Comparison of ENCODE assay signal across 31 cellular contexts in genomic region chr17:80112471-80113032, GRCh38. TPM values are rescaled to one million over a fixed set of nuclear protein-coding genes. Genes with fewer than 3 reads are reported as not detected.
DNase-seq lines count a peak whose midpoint lies in the region; ATAC-seq and TF ChIP-seq lines count a peak whose summit lies in the region.
"Had no signal": no experiment of that assay in that cellular context is flagged by ENCODE, and none has a peak within 500 bp of the region (broad histone marks: within the 10 kb centered on the region; RNA-seq: fewer than 3 reads in every experiment).

No MANE protein-coding gene starts in this region.

- H2BK5ac ChIP-seq in trophoblast cell (ENCODE audit: low read depth, low read length, poor library complexity), result no peak overlapping the region

- H3K4me3 Mint-ChIP-seq in endodermal cell, result no peak overlapping the region
- H3K4me3 Mint-ChIP-seq: activated naive CD4-positive, alpha-beta T cell treated with anti-CD3 and anti-CD28 coated beads for 36 hours; activated T-cell treated with anti-CD3 and anti-CD28 coated beads, Interleukin-2, amount 50 U/mL, for 4 hours; brain; CD8-positive, alpha-beta memory T cell; nephron had no signal

- H3K9me3 Mint-ChIP-seq in endodermal cell, result peaks cover 15% of the 10 kb centered on the region

- peaks cover 9% of the 10 kb centered on the region for H3K4me1 Mint-ChIP-seq in endodermal cell
- H3K4me1 Mint-ChIP-seq: brain, nephron had no signal

- H3K27ac ChIP-seq in endodermal cell (ENCODE audit: low read depth, low read length) (no peak overlapping the region), trophoblast cell (ENCODE audit: low read depth, low read length) (no peak overlapping the region), right atrium auricular region (no peak overlapping the region)
- H3K27ac ChIP-seq: A549, adrenal gland, dorsolateral prefrontal cortex, left ventricle myocardium inferior, parathyroid adenoma, vagina had no signal

- peaks cover 6% of the 10 kb centered on the region for H3K36me3 ChIP-seq in endodermal cell (ENCODE audit: control insufficient read depth, insufficient read depth, low read length)
- H3K36me3 ChIP-seq in trophoblast cell (ENCODE audit: control insufficient read depth in 1 of 2, insufficient read depth in 2 of 2, low read length in 2 of 2), result peaks cover 3 to 4% of the 10 kb centered on the region in 2 experiments
- no peaks in the 10 kb centered on the region for H3K36me3 ChIP-seq in right atrium auricular region

- H3K27me3 ChIP-seq in endodermal cell (ENCODE audit: control insufficient read depth, insufficient read depth, low read length, poor library complexity, severe bottlenecking) (no peaks in the 10 kb centered on the region), trophoblast cell (ENCODE audit: insufficient read depth, low read length) (no peaks in the 10 kb centered on the region), right atrium auricular region (no peaks in the 10 kb centered on the region)
- H3K27me3 ChIP-seq: adrenal gland, dorsolateral prefrontal cortex, vagina had no signal

- peak overlapping the region; percentile 18 for H2BK12ac ChIP-seq in trophoblast cell (ENCODE audit: low read length)

- no peaks in the 10 kb centered on the region for H3K27me3 Mint-ChIP-seq in endodermal cell (ENCODE audit: insufficient read depth)
- H3K27me3 Mint-ChIP-seq: brain; CD8-positive, alpha-beta memory T cell had no signal

- intact Hi-C loops in left ventricle myocardium superior (cut with micrococcal nuclease) (no loop called here), Right ventricle myocardium superior (cut with DNase I) (no loop called here)

- H3K4me3 ChIP-seq in endodermal cell (ENCODE audit: low read length) (no peak overlapping the region), trophoblast cell (ENCODE audit: low read depth, low read length) (no peak overlapping the region), right atrium auricular region (no peak overlapping the region)
- H3K4me3 ChIP-seq: A549, adrenal gland, dorsolateral prefrontal cortex, left ventricle myocardium inferior, vagina had no signal

- H3K36me3 Mint-ChIP-seq in endodermal cell (ENCODE audit: low read depth), result peaks cover 19% of the 10 kb centered on the region

- H3K9me3 ChIP-seq in endodermal cell (ENCODE audit: control insufficient read depth, low read length), result peaks cover 16% of the 10 kb centered on the region
- peaks cover 2% of the 10 kb centered on the region for H3K9me3 ChIP-seq in trophoblast cell (ENCODE audit: insufficient read depth, low read depth, low read length)
- no peaks in the 10 kb centered on the region for H3K9me3 ChIP-seq in right atrium auricular region
- H3K9me3 ChIP-seq: A549, adrenal gland, vagina had no signal

- no peak overlapping the region for H4K8ac ChIP-seq in trophoblast cell (ENCODE audit: low read depth, low read length)

- H3K4me1 ChIP-seq in endodermal cell (ENCODE audit: control insufficient read depth, insufficient read depth, low read length), result no peaks in the 10 kb centered on the region
- H3K4me1 ChIP-seq in trophoblast cell (ENCODE audit: control insufficient read depth in 1 of 2, insufficient read depth in 2 of 2, low read length in 2 of 2), result peaks cover 16 to 31% of the 10 kb centered on the region in 2 experiments
- H3K4me1 ChIP-seq in right atrium auricular region, result no peaks in the 10 kb centered on the region
- H3K4me1 ChIP-seq: A549, adrenal gland, left ventricle myocardium inferior, parathyroid adenoma had no signal

- H2AK5ac ChIP-seq in trophoblast cell (ENCODE audit: low read length), result no peak overlapping the region

- H3K79me2 ChIP-seq in trophoblast cell (ENCODE audit: control insufficient read depth, insufficient read depth, low read length, poor library complexity), result peaks cover 3% of the 10 kb centered on the region
- H3K79me2 ChIP-seq: parathyroid adenoma had no signal

- no peak overlapping the region for H3K18ac ChIP-seq in trophoblast cell (ENCODE audit: low read length)

- no peak overlapping the region for H2AFZ ChIP-seq in trophoblast cell (ENCODE audit: insufficient read depth, low read length, poor library complexity)
- H2AFZ ChIP-seq: parathyroid adenoma had no signal

- H4K12ac ChIP-seq in trophoblast cell (ENCODE audit: low read depth, low read length), result no peak overlapping the region

- TF ChIP-seq CTCF in endodermal cell (conservative IDR thresholded peaks at IDR 0.05) (no peak), right atrium auricular region (IDR thresholded peaks at IDR 0.05) (no peak)

- H3K4me2 ChIP-seq in trophoblast cell (ENCODE audit: low read length), result no peak overlapping the region
- H3K4me2 ChIP-seq: A549 had no signal

- peak overlapping the region; percentile 52 for H3K14ac ChIP-seq in trophoblast cell (ENCODE audit: low read length)

- H3K27ac Mint-ChIP-seq in endodermal cell, result no peak overlapping the region
- H3K27ac Mint-ChIP-seq: activated naive CD4-positive, alpha-beta T cell treated with anti-CD3 and anti-CD28 coated beads for 36 hours; brain; CD8-positive, alpha-beta memory T cell had no signal

- H3K23ac ChIP-seq in trophoblast cell (ENCODE audit: low read length), result no peak overlapping the region

- H3K4ac ChIP-seq in trophoblast cell (ENCODE audit: low read depth, low read length), result no peak overlapping the region

- in situ Hi-C loops in KBM-7 (cut with MboI; ENCODE audit: low pct_unique_long_range_greater_than_20kb, low sequenced_read_pairs), result no loop called here

- WGBS in endodermal cell (ENCODE audit: insufficient coverage in 1 of 2, insufficient read length in 1 of 2), 2 experiments, result 87 to 92% methylated on average over 14 to 24 of the region's 24 CpGs
- no CpG with 5 or more reads among the region's 24 CpGs for WGBS in trophoblast cell (ENCODE audit: extremely low coverage, insufficient coverage, insufficient read length)

- peak overlapping the region; percentile 16 for H4K91ac ChIP-seq in trophoblast cell (ENCODE audit: low read depth, low read length)

- DNase-seq in left ventricle myocardium superior (peak; percentile 24), Right ventricle myocardium superior (no peak), endodermal cell (peak; percentile 59), trophoblast cell (no peak), COR-L47 (lab: John Stamatoyannopoulos, UW) (no peak), KBM-7 (no peak), right atrium auricular region (ENCODE audit: low spot score) (no peak)
- DNase-seq: activated CD4-positive, alpha-beta T cell treated with anti-CD3 and anti-CD28 coated beads for 4 hours; activated naive CD4-positive, alpha-beta T cell treated with anti-CD3 and anti-CD28 coated beads for 36 hours; activated T-cell treated with anti-CD3 and anti-CD28 coated beads, Interleukin-2, amount 50 U/mL, for 4 hours; AML-193; CD8-positive, alpha-beta memory T cell; cerebellar nuclear complex; dorsolateral prefrontal cortex; Karpas-422; left ventricle myocardium inferior; NCI-H1694; NCI-H510A; right cardiac atrium; stimulated activated CD4-positive, alpha-beta T cell treated with anti-CD3 and anti-CD28 coated beads, Interleukin-4, amount 100 ng/mL, for 1 hour; T-helper 2 cell had no signal

- peak overlapping the region; percentile 0 for H2BK120ac ChIP-seq in trophoblast cell (ENCODE audit: insufficient read depth, low read length, poor library complexity)

- ATAC-seq in left ventricle myocardium superior (no peak), Right ventricle myocardium superior (ENCODE audit: poor library complexity) (no peak), GM19395 (IDR thresholded peaks at IDR 0.05; ENCODE audit: unreplicated experiment) (no peak)
- ATAC-seq: activated T-cell treated with anti-CD3 and anti-CD28 coated beads, Interleukin-2, amount 50 U/mL, for 4 hours; right cardiac atrium; Right ventricle myocardium inferior had no signal

- H3K79me1 ChIP-seq in trophoblast cell (ENCODE audit: low read length), result peaks cover 9% of the 10 kb centered on the region

- H3K9ac ChIP-seq in endodermal cell (ENCODE audit: extremely low read depth, low read length, poor library complexity, severe bottlenecking) (no peak overlapping the region), trophoblast cell (ENCODE audit: low read length) (no peak overlapping the region)
- H3K9ac ChIP-seq: parathyroid adenoma had no signal

RNA-seq across cellular contexts. Expression of gene GAA, which starts 11.2 kb away (rescaled TPM):
- total RNA-seq in left ventricle myocardium superior, result 45.8 TPM
- total RNA-seq in Right ventricle myocardium superior, result 45.3 TPM
- total RNA-seq in endodermal cell, result 10 to 100 TPM; 46.4 to 72.3 TPM
- 75.1 TPM for polyA plus RNA-seq in endodermal cell (2013, experiment 1 of 2)
- polyA plus RNA-seq in endodermal cell (2013, experiment 2 of 2), result 65.7 TPM
- 38.1 and 40.0 TPM in 2 replicates for polyA plus RNA-seq in trophoblast cell (2013)
- 10 to 100 TPM; 54.8 to 99.1 TPM for total RNA-seq in right atrium auricular region

RNA-seq across cellular contexts. Expression of gene EIF4A3, which starts 34.4 kb away (rescaled TPM):
- total RNA-seq in left ventricle myocardium superior, result 31.6 TPM
- 32.1 TPM for total RNA-seq in Right ventricle myocardium superior
- total RNA-seq in endodermal cell, result 100 to 1,000 TPM; 107 to 110 TPM
- polyA plus RNA-seq in endodermal cell (2013, experiment 1 of 2), result 126 TPM
- 123 TPM for polyA plus RNA-seq in endodermal cell (2013, experiment 2 of 2)
- 81.7 and 91.5 TPM in 2 replicates for polyA plus RNA-seq in trophoblast cell (2013)
- total RNA-seq in right atrium auricular region, result 10 to 100 TPM; 24.6 to 31.0 TPM

RNA-seq across cellular contexts. Expression of gene CARD14, which starts 57.3 kb away (rescaled TPM):
- not detected for total RNA-seq in left ventricle myocardium superior
- not detected for total RNA-seq in Right ventricle myocardium superior
- under 1 TPM in 1 of 2 donors, not detected in 1; 0.31 TPM for total RNA-seq in endodermal cell
- polyA plus RNA-seq in endodermal cell (2013, experiment 1 of 2), result 0.50 TPM
- polyA plus RNA-seq in endodermal cell (2013, experiment 2 of 2), result 0.37 TPM
- 1.1 and 1.3 TPM in 2 replicates for polyA plus RNA-seq in trophoblast cell (2013)
- total RNA-seq in right atrium auricular region, result not detected
- total RNA-seq: activated naive CD4-positive, alpha-beta T cell treated with anti-CD3 and anti-CD28 coated beads for 36 hours; activated T-cell treated with anti-CD3 and anti-CD28 coated beads, Interleukin-2, amount 50 U/mL, for 4 hours; CD8-positive, alpha-beta memory T cell; endothelial cell of umbilical vein; Right ventricle myocardium inferior had no signal
- polyA plus RNA-seq: CD8-positive, alpha-beta memory T cell; endothelial cell of umbilical vein; fibroblast of lung had no signal

Comparison
In these comparisons a context has a peak if more than half of its experiments do, and no peak if none do; other contexts are left out.
1. DNase-seq: peak in left ventricle myocardium superior (single experiment) and endodermal cell (single experiment); none in Right ventricle myocardium superior (single experiment), trophoblast cell (0 of 2), COR-L47 (single experiment), KBM-7 (single experiment) and right atrium auricular region (single experiment).